13 cellular contexts compared by ENCODE assay signal in genomic region chr16:30488764-30489595, GRCh38. TPM values are rescaled to one million over a fixed set of nuclear protein-coding genes. Genes with fewer than 3 reads are reported as not detected.
DNase-seq lines count a peak whose midpoint lies in the region; ATAC-seq and TF ChIP-seq lines count a peak whose summit lies in the region.
"Had no signal": no experiment of that assay in that cellular context is flagged by ENCODE, and none has a peak within 500 bp of the region (broad histone marks: within the 10 kb centered on the region; RNA-seq: fewer than 3 reads in every experiment).

No MANE protein-coding gene starts in this region.

- intact Hi-C loops in CD4-positive, alpha-beta memory T cell (cut with micrococcal nuclease), result no loop called here
- intact Hi-C loops in mucosa of descending colon (cut with DNase I, micrococcal nuclease), result no loop called here

- peak overlapping the region; percentile 12 to 74 (median 46) for H3K27ac Mint-ChIP-seq in CD4-positive, alpha-beta memory T cell
- peak overlapping the region; percentile 39 for H3K27ac Mint-ChIP-seq in activated T-helper 17 cell treated with anti-CD3 and anti-CD28 coated beads, Interleukin-2, amount 50 U/mL, for 72 hours

- no peaks in the 10 kb centered on the region for H3K9me3 Mint-ChIP-seq in CD4-positive, alpha-beta memory T cell
- H3K9me3 Mint-ChIP-seq in activated T-helper 17 cell treated with anti-CD3 and anti-CD28 coated beads, Interleukin-2, amount 50 U/mL, for 72 hours, result no peaks in the 10 kb centered on the region
- H3K9me3 Mint-ChIP-seq: naive B cell had no signal

- H3K36me3 ChIP-seq in CD4-positive, alpha-beta memory T cell (ENCODE audit: insufficient read depth, low read length), result peaks cover 67% of the 10 kb centered on the region
- H3K36me3 ChIP-seq in mucosa of descending colon (ENCODE audit: low read depth), result no peaks in the 10 kb centered on the region

- ATAC-seq in activated T-helper 17 cell treated with anti-CD3 and anti-CD28 coated beads, Interleukin-2, amount 50 U/mL, for 72 hours (replicated peaks), result no peak
- no peak for ATAC-seq in HG02759 (IDR thresholded peaks at IDR 0.05; ENCODE audit: unreplicated experiment)
- ATAC-seq in mucosa of descending colon, result no peak
- ATAC-seq: SK-N-SH treated with all-trans-retinoic acid at 6 μM for 48 hours had no signal

- no peak overlapping the region for H3K4me3 ChIP-seq in CD4-positive, alpha-beta memory T cell (ENCODE audit: low read length in 2 of 2)
- H3K4me3 ChIP-seq in mucosa of descending colon, result no peak overlapping the region
- H3K4me3 ChIP-seq: skin epidermis had no signal

- H3K4me1 Mint-ChIP-seq in CD4-positive, alpha-beta memory T cell, result peaks cover 19 to 44% (median 29%) of the 10 kb centered on the region in 4 donors
- peaks cover 23% of the 10 kb centered on the region for H3K4me1 Mint-ChIP-seq in activated T-helper 17 cell treated with anti-CD3 and anti-CD28 coated beads, Interleukin-2, amount 50 U/mL, for 72 hours

- DNase-seq in CD4-positive, alpha-beta memory T cell, result no peak
- DNase-seq in medulla oblongata (ENCODE audit: extremely low spot score), result peak; percentile 23
- no peak for DNase-seq in NCI-H187 (lab: John Stamatoyannopoulos, UW)
- no peak for DNase-seq in middle frontal gyrus (ENCODE audit: extremely low spot score, low spot score)
- DNase-seq in mucosa of descending colon, result no peak
- DNase-seq: naive B cell, NCI-H1092, NCI-H774 had no signal

- TF ChIP-seq RAD21 in Ishikawa (IDR thresholded peaks at IDR 0.05; ENCODE audit: low read depth), result no peak

- no peaks in the 10 kb centered on the region for H3K9me3 ChIP-seq in CD4-positive, alpha-beta memory T cell (ENCODE audit: control insufficient read depth in 1 of 2, low read length in 2 of 2)
- H3K9me3 ChIP-seq in mucosa of descending colon, result no peaks in the 10 kb centered on the region

- POLR2A ChIA-PET in CD4-positive, alpha-beta memory T cell (lab: Charles Lee; ENCODE audit: partially characterized antibody), result interaction anchor here (0.6 to 41.1 kb wide), 6 partner anchors 5 to 117 kb away, joined by 3 to 1162 read pairs (median 192); partner anchors contain the start of genes ITGAL and SEPHS2

- H3K27me3 ChIP-seq in CD4-positive, alpha-beta memory T cell (ENCODE audit: insufficient read depth, low read length), result no peaks in the 10 kb centered on the region

- no peak overlapping the region for H3K27ac ChIP-seq in CD4-positive, alpha-beta memory T cell (ENCODE audit: low read depth, low read length)
- H3K27ac ChIP-seq: skin epidermis had no signal

- peaks cover 42 to 67% of the 10 kb centered on the region in 2 donors for H3K36me3 Mint-ChIP-seq in CD4-positive, alpha-beta memory T cell
- H3K36me3 Mint-ChIP-seq in activated T-helper 17 cell treated with anti-CD3 and anti-CD28 coated beads, Interleukin-2, amount 50 U/mL, for 72 hours (ENCODE audit: low read depth), result peaks cover 93% of the 10 kb centered on the region

- H3K4me1 ChIP-seq in CD4-positive, alpha-beta memory T cell (ENCODE audit: insufficient read depth, low read length), result peaks cover 26% of the 10 kb centered on the region
- H3K4me1 ChIP-seq in mucosa of descending colon (ENCODE audit: low read depth), result no peaks in the 10 kb centered on the region

- TF ChIP-seq EP300 in Ishikawa (IDR thresholded peaks at IDR 0.05; ENCODE audit: borderline replicate concordance), result no peak

- H3K27me3 Mint-ChIP-seq in CD4-positive, alpha-beta memory T cell, result no peaks in the 10 kb centered on the region
- no peaks in the 10 kb centered on the region for H3K27me3 Mint-ChIP-seq in activated T-helper 17 cell treated with anti-CD3 and anti-CD28 coated beads, Interleukin-2, amount 50 U/mL, for 72 hours
- H3K27me3 Mint-ChIP-seq: naive B cell had no signal

- H3K4me3 Mint-ChIP-seq in CD4-positive, alpha-beta memory T cell, result no peak overlapping the region
- H3K4me3 Mint-ChIP-seq in activated T-helper 17 cell treated with anti-CD3 and anti-CD28 coated beads, Interleukin-2, amount 50 U/mL, for 72 hours, result no peak overlapping the region
- H3K4me3 Mint-ChIP-seq: naive B cell had no signal

- TF ChIP-seq CTCF in mucosa of descending colon (IDR thresholded peaks at IDR 0.05), result no peak

- CTCF ChIA-PET in CD4-positive, alpha-beta memory T cell (lab: Charles Lee; ENCODE audit: partially characterized antibody), result interaction anchor here (0.9 to 4.2 kb wide), 4 partner anchors 14 to 140 kb away, joined by 3 to 22 read pairs (median 5); no protein-coding TSS in a partner anchor

TF ChIP-seq in Ishikawa, 13 proteins besides CTCF, POLR2A, EP300 and RAD21:
- TF ChIP-seq EGR1 (IDR thresholded peaks at IDR 0.05), result no peak
- TF ChIP-seq CEBPB (IDR thresholded peaks at IDR 0.05), result 0 out of 2 replicates have a peak, but pooled peaks have one; percentile 17
- no peak for TF ChIP-seq TAF1 (IDR thresholded peaks at IDR 0.05; ENCODE audit: low read depth)
- no peak for TF ChIP-seq CREB1 (IDR thresholded peaks at IDR 0.05; ENCODE audit: low read depth)
- TF ChIP-seq TEAD4 (IDR thresholded peaks at IDR 0.05), result no peak
- TF ChIP-seq TCF12 (IDR thresholded peaks at IDR 0.05; ENCODE audit: low read depth), result no peak

RNA-seq across cellular contexts. Expression of gene ITGAL, which starts 16.4 kb away (rescaled TPM):
- total RNA-seq in CD4-positive, alpha-beta memory T cell, result 100 to 1,000 TPM; 648 to 657 TPM
- polyA plus RNA-seq in CD4-positive, alpha-beta memory T cell, result 100 to 1,000 TPM; 110 to 159 TPM
- total RNA-seq in activated T-helper 17 cell treated with anti-CD3 and anti-CD28 coated beads, Interleukin-2, amount 50 U/mL, for 72 hours, result 100 to 1,000 TPM; 319 to 344 TPM
- total RNA-seq in mucosa of descending colon, result 10 to 100 TPM in 1 of 3 donors, 1 to 10 TPM in 2; 8.1 to 14.8 (median 8.5) TPM

RNA-seq across cellular contexts. Expression of gene ZNF768, which starts 37.4 kb away (rescaled TPM):
- total RNA-seq in CD4-positive, alpha-beta memory T cell, result 1 to 10 TPM; 5.8 to 6.1 TPM
- polyA plus RNA-seq in CD4-positive, alpha-beta memory T cell, result 1 to 10 TPM in 1 of 2 donors, under 1 TPM in 1; 0.69 to 1.7 TPM
- total RNA-seq in activated T-helper 17 cell treated with anti-CD3 and anti-CD28 coated beads, Interleukin-2, amount 50 U/mL, for 72 hours, result 1 to 10 TPM; 3.7 to 5.3 TPM
- 10 to 100 TPM; 53.9 to 70.1 (median 65.9) TPM for total RNA-seq in mucosa of descending colon

RNA-seq across cellular contexts. Expression of gene SEPHS2, which starts 43.3 kb away (rescaled TPM):
- 10 to 100 TPM; 42.0 to 44.4 TPM for total RNA-seq in CD4-positive, alpha-beta memory T cell
- polyA plus RNA-seq in CD4-positive, alpha-beta memory T cell, result 10 to 100 TPM; 56.4 to 65.9 TPM
- total RNA-seq in activated T-helper 17 cell treated with anti-CD3 and anti-CD28 coated beads, Interleukin-2, amount 50 U/mL, for 72 hours, result 10 to 100 TPM; 48.9 to 79.1 TPM
- total RNA-seq in mucosa of descending colon, result 100 to 1,000 TPM; 107 to 185 (median 142) TPM

RNA-seq across cellular contexts. Expression of gene ZNF747, which starts 45.7 kb away (rescaled TPM):
- 10 to 100 TPM; 15.7 to 17.8 TPM for total RNA-seq in CD4-positive, alpha-beta memory T cell
- polyA plus RNA-seq in CD4-positive, alpha-beta memory T cell, result 1 to 10 TPM; 7.8 to 8.8 TPM
- total RNA-seq in activated T-helper 17 cell treated with anti-CD3 and anti-CD28 coated beads, Interleukin-2, amount 50 U/mL, for 72 hours, result 10 to 100 TPM in 1 of 2 donors, 1 to 10 TPM in 1; 6.9 to 12.9 TPM
- total RNA-seq in mucosa of descending colon, result 10 to 100 TPM in 2 of 3 donors, 1 to 10 TPM in 1; 9.2 to 13.8 (median 10.5) TPM

RNA-seq across cellular contexts. Expression of gene DCTPP1, which starts 59.1 kb away (rescaled TPM):
- 10 to 100 TPM; 15.0 to 18.0 TPM for total RNA-seq in CD4-positive, alpha-beta memory T cell
- polyA plus RNA-seq in CD4-positive, alpha-beta memory T cell, result 100 to 1,000 TPM in 1 of 2 donors, 10 to 100 TPM in 1; 87.0 to 115 TPM
- total RNA-seq in activated T-helper 17 cell treated with anti-CD3 and anti-CD28 coated beads, Interleukin-2, amount 50 U/mL, for 72 hours, result 100 to 1,000 TPM in 1 of 2 donors, 10 to 100 TPM in 1; 60.9 to 173 TPM
- 10 to 100 TPM; 43.7 to 95.8 (median 89.1) TPM for total RNA-seq in mucosa of descending colon

Comparison
In these comparisons a context has a peak if more than half of its experiments do, and no peak if none do; other contexts are left out.
1. RNA of gene ITGAL, which starts 16.4 kb away (total RNA-seq): 648 to 657 TPM in CD4-positive, alpha-beta memory T cell and 319 to 344 TPM in activated T-helper 17 cell treated with anti-CD3 and anti-CD28 coated beads, Interleukin-2, amount 50 U/mL, for 72 hours; 8.1 to 14.8 TPM in mucosa of descending colon; every median in the first group is over 10 times any median in the second.
2. RNA of gene ZNF768, which starts 37.4 kb away (total RNA-seq): 53.9 to 70.1 TPM in mucosa of descending colon; 5.8 to 6.1 TPM in CD4-positive, alpha-beta memory T cell and 3.7 to 5.3 TPM in activated T-helper 17 cell treated with anti-CD3 and anti-CD28 coated beads, Interleukin-2, amount 50 U/mL, for 72 hours; every median in the first group is over 4 times any median in the second.